Comparison of ENCODE assay signal across 1 cellular context in genomic region chr19:46787331-46788100, GRCh38.
A peak's percentile ranks its signal among the peaks of the same experiment; 100 is the strongest.
TF ChIP-seq lines count a peak whose summit lies in the region.

No MANE protein-coding gene starts in this region.

TF ChIP-seq in HepG2, 621 proteins besides CTCF, POLR2A, EP300 and RAD21 (continued from another document and continues in another):
- 0 out of 2 replicates have a peak, but pooled peaks have one; percentile 20 for TF ChIP-seq ZNF503 (CRISPR knock-in tag; IDR thresholded peaks at IDR 0.05)
- no peak for TF ChIP-seq PAWR (CRISPR knock-in tag; IDR thresholded peaks at IDR 0.05; ENCODE audit: borderline replicate concordance)
- no peak for TF ChIP-seq TEAD2 (CRISPR knock-in tag; IDR thresholded peaks at IDR 0.05)
- no peak for TF ChIP-seq HMG20B (CRISPR knock-in tag; conservative IDR thresholded peaks at IDR 0.05)
- TF ChIP-seq KDM4B (CRISPR knock-in tag; IDR thresholded peaks at IDR 0.05), result no peak
- TF ChIP-seq USF2 (IDR thresholded peaks at IDR 0.05; ENCODE audit: low read depth, low read length), result peak; percentile 66; the same call in 1 of the 2 replicates
- no peak for TF ChIP-seq USF2 (CRISPR knock-in tag; IDR thresholded peaks at IDR 0.05; ENCODE audit: borderline replicate concordance)
- 0 out of 2 replicates have a peak, but pooled peaks have one; percentile 8 for TF ChIP-seq DRAP1 (CRISPR knock-in tag; IDR thresholded peaks at IDR 0.05)
- TF ChIP-seq TFDP2 (CRISPR knock-in tag; IDR thresholded peaks at IDR 0.05), result peak; percentile 74
- TF ChIP-seq YEATS4 (CRISPR knock-in tag; IDR thresholded peaks at IDR 0.05; ENCODE audit: borderline replicate concordance), result peak; percentile 17; the same call in 1 of the 2 replicates
- TF ChIP-seq JDP2 (CRISPR knock-in tag; IDR thresholded peaks at IDR 0.05; ENCODE audit: borderline replicate concordance), result no peak
- peak; percentile 64 for TF ChIP-seq ZMYM4 (CRISPR knock-in tag; IDR thresholded peaks at IDR 0.05)
- TF ChIP-seq ZNF768 (CRISPR knock-in tag; IDR thresholded peaks at IDR 0.05), result no peak
- no peak for TF ChIP-seq MED13 (CRISPR knock-in tag; IDR thresholded peaks at IDR 0.05)
- no peak for TF ChIP-seq TCF7L2 (IDR thresholded peaks at IDR 0.05; ENCODE audit: low read depth, low read length)
- TF ChIP-seq PLSCR1 (CRISPR knock-in tag; IDR thresholded peaks at IDR 0.05; ENCODE audit: borderline replicate concordance), result no peak
- TF ChIP-seq ZNF275 (CRISPR knock-in tag; IDR thresholded peaks at IDR 0.05; ENCODE audit: borderline replicate concordance), result no peak; the same call in 1 of the 2 replicates
- no peak for TF ChIP-seq MYNN (CRISPR knock-in tag; IDR thresholded peaks at IDR 0.05; ENCODE audit: low read depth)
- no peak for TF ChIP-seq FIP1L1 (IDR thresholded peaks at IDR 0.05; ENCODE audit: borderline replicate concordance, insufficient read depth, low read depth, low read length)
- no peak for TF ChIP-seq HDAC2 (CRISPR knock-in tag; IDR thresholded peaks at IDR 0.05)
- no peak for TF ChIP-seq U2AF2 (IDR thresholded peaks at IDR 0.05; ENCODE audit: low read depth, low read length)
- no peak for TF ChIP-seq ZNF672 (CRISPR knock-in tag; IDR thresholded peaks at IDR 0.05)
- peak; percentile 51 for TF ChIP-seq HOXA3 (CRISPR knock-in tag; IDR thresholded peaks at IDR 0.05)
- no peak for TF ChIP-seq ZNF572 (CRISPR knock-in tag; IDR thresholded peaks at IDR 0.05)
- peak; percentile 19; the same call in 1 of the 2 replicates for TF ChIP-seq MXD1 (CRISPR knock-in tag; IDR thresholded peaks at IDR 0.05)
- TF ChIP-seq SPEN (CRISPR knock-in tag; IDR thresholded peaks at IDR 0.05; ENCODE audit: low read depth), result no peak
- no peak for TF ChIP-seq TAF15 (IDR thresholded peaks at IDR 0.05; ENCODE audit: low read depth, low read length, poor library complexity, severe bottlenecking)
- TF ChIP-seq IKZF1 (IDR thresholded peaks at IDR 0.05), result no peak
- TF ChIP-seq PITX1 (CRISPR knock-in tag; IDR thresholded peaks at IDR 0.05), result no peak
- TF ChIP-seq ZNF556 (CRISPR knock-in tag; IDR thresholded peaks at IDR 0.05; ENCODE audit: borderline replicate concordance), result no peak
- peak; percentile 48; the same call in 1 of the 2 replicates for TF ChIP-seq ZNF746 (CRISPR knock-in tag; IDR thresholded peaks at IDR 0.05)
- TF ChIP-seq ZNF558 (CRISPR knock-in tag; IDR thresholded peaks at IDR 0.05; ENCODE audit: borderline replicate concordance), result 0 out of 2 replicates have a peak, but pooled peaks have one; percentile 50
- no peak for TF ChIP-seq ATF1 (CRISPR knock-in tag; IDR thresholded peaks at IDR 0.05)
- TF ChIP-seq TBX2 (CRISPR knock-in tag; IDR thresholded peaks at IDR 0.05; ENCODE audit: borderline replicate concordance), result peak; percentile 66; the same call in 1 of the 2 replicates
- no peak for TF ChIP-seq GZF1 (CRISPR knock-in tag; IDR thresholded peaks at IDR 0.05)
- no peak for TF ChIP-seq SMYD3 (CRISPR knock-in tag; IDR thresholded peaks at IDR 0.05)
- TF ChIP-seq ZNF552 (CRISPR knock-in tag; IDR thresholded peaks at IDR 0.05; ENCODE audit: borderline replicate concordance), result no peak
- TF ChIP-seq XBP1 (CRISPR knock-in tag; IDR thresholded peaks at IDR 0.05), result no peak
- no peak for TF ChIP-seq ZSCAN30 (CRISPR knock-in tag; IDR thresholded peaks at IDR 0.05)
- no peak for TF ChIP-seq STAT6 (CRISPR knock-in tag; IDR thresholded peaks at IDR 0.05; ENCODE audit: borderline replicate concordance)
- TF ChIP-seq ZNF17 (CRISPR knock-in tag; IDR thresholded peaks at IDR 0.05), result no peak
- no peak for TF ChIP-seq ZFP36L1 (CRISPR knock-in tag; IDR thresholded peaks at IDR 0.05)
- 0 out of 2 replicates have a peak, but pooled peaks have one; percentile 6 for TF ChIP-seq ZFP91 (CRISPR knock-in tag; IDR thresholded peaks at IDR 0.05; ENCODE audit: borderline replicate concordance)
- TF ChIP-seq ZNF687 (CRISPR knock-in tag; IDR thresholded peaks at IDR 0.05), result peak; percentile 72
- TF ChIP-seq ZNF510 (CRISPR knock-in tag; IDR thresholded peaks at IDR 0.05; ENCODE audit: low read depth), result no peak
- no peak for TF ChIP-seq ZNF431 (CRISPR knock-in tag; IDR thresholded peaks at IDR 0.05; ENCODE audit: borderline replicate concordance, low read depth)
